35 cellular contexts compared by ENCODE assay signal in the genomic region with DNA sequence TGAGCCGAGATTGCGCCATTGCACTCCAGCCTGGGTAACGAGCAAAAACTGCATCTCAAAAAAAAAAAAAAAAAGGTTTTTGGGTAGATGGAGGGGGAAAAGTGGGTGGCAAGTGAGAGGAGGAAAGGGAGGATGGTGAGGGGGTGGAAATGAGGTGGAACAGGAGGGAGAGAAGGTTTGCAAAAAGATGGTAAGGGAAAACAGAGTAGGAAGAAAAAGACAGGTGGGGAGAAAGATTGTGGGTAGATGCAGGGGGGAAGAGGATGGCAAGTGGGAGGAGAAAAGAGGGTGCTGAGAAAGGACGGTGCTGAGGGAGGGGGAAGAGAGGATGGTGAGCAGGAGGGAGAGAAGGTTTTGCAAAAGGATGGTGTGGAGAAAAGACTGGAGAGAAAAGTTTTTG. TPM values are rescaled to one million over a fixed set of nuclear protein-coding genes. Genes with fewer than 3 reads are reported as not detected.
"Had no signal": no experiment of that assay in that cellular context is flagged by ENCODE, and none has a peak within 500 bp of the region (broad histone marks: within the 10 kb centered on the region; RNA-seq: fewer than 3 reads in every experiment).

No MANE protein-coding gene starts in this region.

- H3K27ac Mint-ChIP-seq: activated CD4-positive, alpha-beta memory T cell treated with anti-CD3 and anti-CD28 coated beads for 36 hours; activated CD4-positive, alpha-beta T cell treated with anti-CD3 and anti-CD28 coated beads for 36 hours; activated CD4-positive, alpha-beta T cell treated with anti-CD3 and anti-CD28 coated beads, Interleukin-2, amount 10 ng/mL, durations not matched to agents 24 days and 14 days; activated CD8-positive, alpha-beta memory T cell treated with anti-CD3 and anti-CD28 coated beads, Interleukin-2, amount 10 ng/mL, durations not matched to agents 7 days and 5 days; activated CD8-positive, alpha-beta T cell treated with anti-CD3 and anti-CD28 coated beads, Interleukin-2, amount 10 ng/mL, durations not matched to agents 7 days and 5 days; activated naive CD8-positive, alpha-beta T cell treated with anti-CD3 and anti-CD28 coated beads for 36 hours; activated naive CD8-positive, alpha-beta T cell treated with anti-CD3 and anti-CD28 coated beads, Interleukin-2, amount 50 U/mL, for 24 hours had no signal

- H3K36me3 ChIP-seq: adrenal gland, esophagus squamous epithelium, gastroesophageal sphincter, heart right ventricle had no signal

- H3K4me3 Mint-ChIP-seq: activated CD4-positive, alpha-beta memory T cell treated with anti-CD3 and anti-CD28 coated beads for 36 hours; activated CD4-positive, alpha-beta T cell treated with anti-CD3 and anti-CD28 coated beads for 36 hours; activated CD4-positive, alpha-beta T cell treated with anti-CD3 and anti-CD28 coated beads, Interleukin-2, amount 10 ng/mL, durations not matched to agents 24 days and 14 days; activated CD8-positive, alpha-beta memory T cell treated with anti-CD3 and anti-CD28 coated beads, Interleukin-2, amount 10 ng/mL, durations not matched to agents 7 days and 5 days; activated CD8-positive, alpha-beta T cell treated with anti-CD3 and anti-CD28 coated beads, Interleukin-2, amount 10 ng/mL, durations not matched to agents 7 days and 5 days; activated naive CD8-positive, alpha-beta T cell treated with anti-CD3 and anti-CD28 coated beads for 36 hours; activated naive CD8-positive, alpha-beta T cell treated with anti-CD3 and anti-CD28 coated beads, Interleukin-2, amount 50 U/mL, for 24 hours had no signal

- H3K4me1 ChIP-seq: adrenal gland, body of pancreas, gastroesophageal sphincter had no signal

- H3K9me3 ChIP-seq: adrenal gland, body of pancreas, esophagus squamous epithelium, gastroesophageal sphincter, heart right ventricle had no signal

- H3K9me3 Mint-ChIP-seq: activated CD4-positive, alpha-beta memory T cell treated with anti-CD3 and anti-CD28 coated beads for 36 hours; activated CD4-positive, alpha-beta T cell treated with anti-CD3 and anti-CD28 coated beads, Interleukin-2, amount 10 ng/mL, durations not matched to agents 24 days and 14 days; activated naive CD8-positive, alpha-beta T cell treated with anti-CD3 and anti-CD28 coated beads for 36 hours; activated naive CD8-positive, alpha-beta T cell treated with anti-CD3 and anti-CD28 coated beads, Interleukin-2, amount 50 U/mL, for 24 hours had no signal

- DNase-seq: activated CD4-positive, alpha-beta memory T cell treated with anti-CD3 and anti-CD28 coated beads for 36 hours; activated CD4-positive, alpha-beta T cell treated with anti-CD3 and anti-CD28 coated beads for 36 hours; activated CD4-positive, alpha-beta T cell treated with anti-CD3 and anti-CD28 coated beads, Interleukin-2, amount 10 ng/mL, durations not matched to agents 24 days and 14 days; activated CD4-positive, CD25-positive, alpha-beta regulatory T cell; activated CD4-positive, CD25-positive, alpha-beta regulatory T cell treated with anti-CD3 and anti-CD28 coated beads, Interleukin-2, amount 50 U/mL, for 72 hours; activated CD8-positive, alpha-beta memory T cell treated with anti-CD3 and anti-CD28 coated beads, Interleukin-2, amount 10 ng/mL, durations not matched to agents 7 days and 5 days; activated CD8-positive, alpha-beta memory T cell treated with anti-CD3 and anti-CD28 coated beads, Interleukin-2, amount 50 U/mL, for 4 hours; activated CD8-positive, alpha-beta T cell treated with anti-CD3 and anti-CD28 coated beads, Interleukin-2, amount 10 ng/mL, durations not matched to agents 7 days and 5 days; activated effector memory CD4-positive, alpha-beta T cell treated with Interleukin-2 at 50 U/mL for 16 hours; activated gamma-delta T cell treated with Interleukin-2 at 50 U/mL for 16 hours; activated naive CD4-positive, alpha-beta T cell treated with anti-CD3 and anti-CD28 coated beads, Interleukin-2, amount 50 U/mL, for 16 hours; activated naive CD4-positive, alpha-beta T cell treated with Interleukin-2 at 50 U/mL for 16 hours; activated naive CD8-positive, alpha-beta T cell treated with anti-CD3 and anti-CD28 coated beads for 36 hours; activated naive CD8-positive, alpha-beta T cell treated with anti-CD3 and anti-CD28 coated beads, Interleukin-2, amount 50 U/mL, for 24 hours; activated T-cell treated with anti-CD3 and anti-CD28 coated beads, Interleukin-2, amount 50 U/mL, for 1 hour; activated T-cell treated with anti-CD3 and anti-CD28 coated beads, Interleukin-2, amount 50 U/mL, for 48 hours; adrenal gland; amygdala; aorta; body of pancreas; caudate nucleus; cortex of kidney; dermis blood vessel endothelial cell; effector CD8-positive, alpha-beta T cell; esophagus squamous epithelium; foreskin melanocyte; heart right ventricle had no signal

- H3K36me3 Mint-ChIP-seq: activated CD4-positive, alpha-beta memory T cell treated with anti-CD3 and anti-CD28 coated beads for 36 hours; activated CD8-positive, alpha-beta memory T cell treated with anti-CD3 and anti-CD28 coated beads, Interleukin-2, amount 10 ng/mL, durations not matched to agents 7 days and 5 days; activated naive CD8-positive, alpha-beta T cell treated with anti-CD3 and anti-CD28 coated beads for 36 hours had no signal

- H3K4me3 ChIP-seq: adrenal gland, body of pancreas, esophagus squamous epithelium, gastroesophageal sphincter, heart right ventricle, hepatocyte had no signal

- ATAC-seq: activated CD4-positive, alpha-beta T cell treated with anti-CD3 and anti-CD28 coated beads for 36 hours; activated CD8-positive, alpha-beta memory T cell treated with anti-CD3 and anti-CD28 coated beads, Interleukin-2, amount 10 ng/mL, durations not matched to agents 7 days and 5 days; activated CD8-positive, alpha-beta T cell treated with anti-CD3 and anti-CD28 coated beads, Interleukin-2, amount 10 ng/mL, durations not matched to agents 7 days and 5 days; activated naive CD8-positive, alpha-beta T cell treated with anti-CD3 and anti-CD28 coated beads, Interleukin-2, amount 50 U/mL, for 24 hours; body of pancreas; gastroesophageal sphincter; heart right ventricle had no signal

- H3K27me3 Mint-ChIP-seq: activated CD4-positive, alpha-beta T cell treated with anti-CD3 and anti-CD28 coated beads for 36 hours had no signal

- H3K27ac ChIP-seq: adrenal gland, body of pancreas, epithelial cell of prostate, gastroesophageal sphincter, heart right ventricle had no signal

RNA-seq across cellular contexts. Expression of a gene that starts 57.8 kb away (rescaled TPM):
- total RNA-seq: activated CD4-positive, alpha-beta memory T cell treated with anti-CD3 and anti-CD28 coated beads for 36 hours; activated CD4-positive, alpha-beta T cell treated with anti-CD3 and anti-CD28 coated beads for 36 hours; activated CD4-positive, alpha-beta T cell treated with anti-CD3 and anti-CD28 coated beads, Interleukin-2, amount 10 ng/mL, durations not matched to agents 24 days and 14 days; activated CD8-positive, alpha-beta memory T cell treated with anti-CD3 and anti-CD28 coated beads for 36 hours; activated CD8-positive, alpha-beta memory T cell treated with anti-CD3 and anti-CD28 coated beads, Interleukin-2, amount 10 ng/mL, durations not matched to agents 7 days and 5 days; activated CD8-positive, alpha-beta T cell treated with anti-CD3 and anti-CD28 coated beads, Interleukin-2, amount 10 ng/mL, durations not matched to agents 7 days and 5 days; activated naive CD8-positive, alpha-beta T cell treated with anti-CD3 and anti-CD28 coated beads for 36 hours; adrenal gland; body of pancreas; chondrocyte; dermis blood vessel endothelial cell; endothelial cell of umbilical vein; esophagus squamous epithelium; glomerular endothelial cell; hepatocyte; T-helper 1 cell treated with Interleukin-12 subunit alpha and Interleukin-12 subunit beta and Interleukin-4 antibody, amounts not matched to agents 30 ng/mL and 1 ng/mL, for 36 hours had no signal
